Comparison of ENCODE assay signal across 1 cellular context in genomic region chr22:37824674-37825641, GRCh38.
A peak's percentile ranks its signal among the peaks of the same experiment; 100 is the strongest.
TF ChIP-seq lines count a peak whose summit lies in the region.

No MANE protein-coding gene starts in this region.

TF ChIP-seq in H1, 55 proteins besides CTCF, POLR2A, EP300 and RAD21:
- TF ChIP-seq EGR1 (IDR thresholded peaks at IDR 0.05; ENCODE audit: borderline replicate concordance, low read depth, low read length) (no peak), TAF1 (IDR thresholded peaks at IDR 0.05; ENCODE audit: low read depth, low read length) (0 out of 2 replicates have a peak, but pooled peaks have one; percentile 23), EZH2 (IDR thresholded peaks at IDR 0.05; ENCODE audit: low read depth, low read length, severe bottlenecking) (peak; percentile 64), E2F6 (IDR thresholded peaks at IDR 0.05) (peak; percentile 20; the same call in 1 of the 2 replicates), HDAC2 (IDR thresholded peaks at IDR 0.05; ENCODE audit: borderline replicate concordance in 1 of 2, low read depth in 2 of 2, low read length in 2 of 2) (0 out of 4 replicates have a peak, but pooled peaks of 1 of the 2 experiments have one; percentile 5), RBBP5 (IDR thresholded peaks at IDR 0.05; ENCODE audit: borderline replicate concordance, low read depth, low read length) (0 out of 2 replicates have a peak, but pooled peaks have one; percentile 26), SUZ12 (IDR thresholded peaks at IDR 0.05; ENCODE audit: low read length) (peak; percentile 61; the same call in 1 of the 2 replicates), SP2 (IDR thresholded peaks at IDR 0.05; ENCODE audit: low read length) (no peak), YY1 (IDR thresholded peaks at IDR 0.05; ENCODE audit: low read depth, low read length) (no peak), GTF2F1 (IDR thresholded peaks at IDR 0.05; ENCODE audit: borderline replicate concordance, low read depth, low read length) (0 out of 2 replicates have a peak, but pooled peaks have one; percentile 7), TEAD4 (IDR thresholded peaks at IDR 0.05; ENCODE audit: low read depth, low read length) (peak; percentile 92), KDM1A (IDR thresholded peaks at IDR 0.05; ENCODE audit: borderline replicate concordance, low read length) (no peak; the same call in 1 of the 2 replicates), TCF12 (IDR thresholded peaks at IDR 0.05; ENCODE audit: low read depth, low read length) (0 out of 2 replicates have a peak, but pooled peaks have one; percentile 44), USF2 (IDR thresholded peaks at IDR 0.05; ENCODE audit: low read length) (no peak), HDAC6 (IDR thresholded peaks at IDR 0.05; ENCODE audit: low read depth, low read length) (no peak), PHF8 (conservative IDR thresholded peaks at IDR 0.05; ENCODE audit: low read depth, low read length) (no peak; the same call in 1 of the 2 replicates), NRF1 (IDR thresholded peaks at IDR 0.05; ENCODE audit: low read depth, low read length) (no peak), ASH2L (IDR thresholded peaks at IDR 0.05; ENCODE audit: low read length) (peak; percentile 12), CTBP2 (IDR thresholded peaks at IDR 0.05; ENCODE audit: borderline replicate concordance, insufficient read depth, insufficient read length, low read length) (no peak), MAX (IDR thresholded peaks at IDR 0.05) (peak; percentile 72), SP1 (IDR thresholded peaks at IDR 0.05; ENCODE audit: low read depth, low read length) (no peak), ATF2 (IDR thresholded peaks at IDR 0.05; ENCODE audit: low read length) (no peak), ZNF274 (IDR thresholded peaks at IDR 0.05; ENCODE audit: borderline replicate concordance, extremely low read depth, low read length) (no peak), GABPA (IDR thresholded peaks at IDR 0.05; ENCODE audit: borderline replicate concordance, insufficient read depth, low read length) (no peak; the same call in 1 of the 2 replicates), RFX5 (IDR thresholded peaks at IDR 0.05; ENCODE audit: borderline replicate concordance, low read depth, low read length) (no peak)
